ENCODE assay signal across 8 cellular contexts in genomic region chr19:40974633-40975037, GRCh38. TPM values are rescaled to one million over a fixed set of nuclear protein-coding genes. Genes with fewer than 3 reads are reported as not detected.
A peak's percentile ranks its signal among the peaks of the same experiment; 100 is the strongest.
DNase-seq lines count a peak whose midpoint lies in the region; ATAC-seq and TF ChIP-seq lines count a peak whose summit lies in the region.

No MANE protein-coding gene starts in this region.

- H3K27ac ChIP-seq in CD4-positive, CD25-positive, alpha-beta regulatory T cell (ENCODE audit: insufficient read depth, low read length, poor library complexity, severe bottlenecking), result no peak overlapping the region
- no peak overlapping the region for H3K27ac ChIP-seq in PC-9
- no peak overlapping the region for H3K27ac ChIP-seq in neural progenitor cell

- H3K4me3 ChIP-seq in CD4-positive, CD25-positive, alpha-beta regulatory T cell (ENCODE audit: low read depth, low read length), result no peak overlapping the region
- no peak overlapping the region for H3K4me3 ChIP-seq in PC-9
- no peak overlapping the region for H3K4me3 ChIP-seq in fibroblast of mammary gland (ENCODE audit: control insufficient read depth, low read depth, low read length)
- H3K4me3 ChIP-seq in neural progenitor cell, result no peak overlapping the region

- CTCF ChIA-PET in PC-9 (lab: Charles Lee), result interaction anchor here (0.7 to 1.0 kb wide), 2 partner anchors 152 to 170 kb away, joined by 3 to 4 read pairs; no protein-coding TSS in a partner anchor

- H2AFZ ChIP-seq in PC-9 (no peak overlapping the region), neural progenitor cell (replicated peaks) (no peak overlapping the region)

- POLR2A ChIA-PET in PC-9 (lab: Charles Lee; ENCODE audit: unreplicated experiment), result no interaction called here

- BruUV-seq in PC-9 (replicated peaks; lab: Mats Ljungman, UMichigan), result no TSS peak

- peaks cover 0 to 3% (median 0%) of the 10 kb centered on the region in 7 donors for H3K9me3 Mint-ChIP-seq in CD4-positive, CD25-positive, alpha-beta regulatory T cell
- H3K9me3 Mint-ChIP-seq in neural progenitor cell, result peaks cover 2% of the 10 kb centered on the region

- H3K9me3 ChIP-seq in CD4-positive, CD25-positive, alpha-beta regulatory T cell (ENCODE audit: control insufficient read depth in 2 of 2, low read length in 2 of 2), result no peaks in the 10 kb centered on the region
- no peaks in the 10 kb centered on the region for H3K9me3 ChIP-seq in PC-9 (ENCODE audit: insufficient read depth, low read depth)
- no peaks in the 10 kb centered on the region for H3K9me3 ChIP-seq in neural progenitor cell (ENCODE audit: low read depth)

- intact Hi-C loops in PC-9 (cut with micrococcal nuclease; ENCODE audit: unreplicated experiment), result loop anchor here (1.0 to 2.0 kb wide), 3 partner anchors 170 to 312 kb away; no protein-coding TSS in a partner anchor

- peak; percentile 74 to 79 for ATAC-seq in CD4-positive, CD25-positive, alpha-beta regulatory T cell (ENCODE audit: low read depth in 2 of 2)
- ATAC-seq in HG03432 (IDR thresholded peaks at IDR 0.05; ENCODE audit: unreplicated experiment), result no peak

- no peaks in the 10 kb centered on the region for H3K9me2 ChIP-seq in PC-9 (ENCODE audit: insufficient read depth)

- H3K36me3 Mint-ChIP-seq in CD4-positive, CD25-positive, alpha-beta regulatory T cell, result no peaks in the 10 kb centered on the region
- no peaks in the 10 kb centered on the region for H3K36me3 Mint-ChIP-seq in neural progenitor cell

- peaks cover 16 to 31% (median 24%) of the 10 kb centered on the region in 4 donors for H3K4me1 Mint-ChIP-seq in CD4-positive, CD25-positive, alpha-beta regulatory T cell
- no peaks in the 10 kb centered on the region for H3K4me1 Mint-ChIP-seq in neural progenitor cell

- H3K27me3 Mint-ChIP-seq in CD4-positive, CD25-positive, alpha-beta regulatory T cell, result peaks cover 7% of the 10 kb centered on the region
- peaks cover 19% of the 10 kb centered on the region for H3K27me3 Mint-ChIP-seq in neural progenitor cell (ENCODE audit: insufficient read depth, low read depth)

- H3K79me2 ChIP-seq in PC-9 (ENCODE audit: low read depth) (no peaks in the 10 kb centered on the region), neural progenitor cell (ENCODE audit: low read depth) (no peaks in the 10 kb centered on the region)

- H3K4me2 ChIP-seq in PC-9 (no peak overlapping the region), neural progenitor cell (no peak overlapping the region)

- no peak overlapping the region for H3K4me3 Mint-ChIP-seq in CD4-positive, CD25-positive, alpha-beta regulatory T cell
- no peak overlapping the region for H3K4me3 Mint-ChIP-seq in neural progenitor cell

- peak; percentile 59 to 85 (median 76) for DNase-seq in CD4-positive, CD25-positive, alpha-beta regulatory T cell
- DNase-seq in HT-29 (ENCODE audit: low spot score) (peak; percentile 93), PC-9 (peak; percentile 42 to 63), fibroblast of mammary gland (ENCODE audit: low read depth) (peak; percentile 74), neural progenitor cell (ENCODE audit: low spot score) (peak; percentile 85), stromal cell of bone marrow (ENCODE audit: low read depth) (peak; percentile 52)
- DNase-seq in activated T-cell treated with anti-CD3 and anti-CD28 coated beads, Interleukin-2, amount 50 U/mL, for 48 hours, result peak; percentile 74 to 82

- no peak overlapping the region for H3K9ac ChIP-seq in neural progenitor cell

- peaks cover 2% of the 10 kb centered on the region for H3K27me3 ChIP-seq in CD4-positive, CD25-positive, alpha-beta regulatory T cell (ENCODE audit: control insufficient read depth, insufficient read depth, low read length)
- H3K27me3 ChIP-seq in PC-9 (ENCODE audit: insufficient read depth, low read depth), result peaks cover 7% of the 10 kb centered on the region; the same call in 1 of the 2 replicates
- no peaks in the 10 kb centered on the region for H3K27me3 ChIP-seq in neural progenitor cell

- peak overlapping the region in 1 of 3 donors; percentile 10 for H3K27ac Mint-ChIP-seq in CD4-positive, CD25-positive, alpha-beta regulatory T cell
- H3K27ac Mint-ChIP-seq in neural progenitor cell, result no peak overlapping the region

- H3K4me1 ChIP-seq in CD4-positive, CD25-positive, alpha-beta regulatory T cell (ENCODE audit: control insufficient read depth, insufficient read depth, low read length, poor library complexity, severe bottlenecking), result peaks cover 12% of the 10 kb centered on the region
- H3K4me1 ChIP-seq in PC-9 (replicated peaks; ENCODE audit: insufficient read depth) (no peaks in the 10 kb centered on the region), neural progenitor cell (no peaks in the 10 kb centered on the region)

- H3F3A ChIP-seq in PC-9 (ENCODE audit: insufficient read depth, low read depth) (no peaks in the 10 kb centered on the region), neural progenitor cell (ENCODE audit: low read depth) (no peaks in the 10 kb centered on the region)

- TF ChIP-seq CTCF in PC-9 (conservative IDR thresholded peaks at IDR 0.05) (peak; percentile 94), fibroblast of mammary gland (conservative IDR thresholded peaks at IDR 0.05; ENCODE audit: control insufficient read depth, insufficient read depth, low read depth, low read length) (peak; percentile 92), neural progenitor cell (IDR thresholded peaks at IDR 0.05) (peak; percentile 88)

- no peaks in the 10 kb centered on the region for H4K20me1 ChIP-seq in PC-9 (ENCODE audit: insufficient read depth)
- H4K20me1 ChIP-seq in neural progenitor cell (ENCODE audit: low read depth), result no peaks in the 10 kb centered on the region

- H3K36me3 ChIP-seq in CD4-positive, CD25-positive, alpha-beta regulatory T cell (ENCODE audit: control insufficient read depth, insufficient read depth, low read length), result no peaks in the 10 kb centered on the region
- H3K36me3 ChIP-seq in PC-9 (ENCODE audit: low read depth), result no peaks in the 10 kb centered on the region
- no peaks in the 10 kb centered on the region for H3K36me3 ChIP-seq in neural progenitor cell

RNA-seq across cellular contexts. Expression of gene CYP2B6, which starts 16.4 kb away (rescaled TPM):
- total RNA-seq in CD4-positive, CD25-positive, alpha-beta regulatory T cell, result not detected
- polyA plus RNA-seq in CD4-positive, CD25-positive, alpha-beta regulatory T cell, result under 1 TPM in 1 of 4 donors, not detected in 3; 0.14 TPM
- 2.1 and 2.5 TPM in 2 replicates for total RNA-seq in HT-29 (2014; rRNA removed; shearing (Covaris generic))
- total RNA-seq in PC-9 (2021) (not detected in 2 replicates), neural progenitor cell (ENCODE audit: low replicate concordance) (not detected in 2 replicates)
